Comparison of ENCODE assay signal across 1 cellular context in the genomic region with DNA sequence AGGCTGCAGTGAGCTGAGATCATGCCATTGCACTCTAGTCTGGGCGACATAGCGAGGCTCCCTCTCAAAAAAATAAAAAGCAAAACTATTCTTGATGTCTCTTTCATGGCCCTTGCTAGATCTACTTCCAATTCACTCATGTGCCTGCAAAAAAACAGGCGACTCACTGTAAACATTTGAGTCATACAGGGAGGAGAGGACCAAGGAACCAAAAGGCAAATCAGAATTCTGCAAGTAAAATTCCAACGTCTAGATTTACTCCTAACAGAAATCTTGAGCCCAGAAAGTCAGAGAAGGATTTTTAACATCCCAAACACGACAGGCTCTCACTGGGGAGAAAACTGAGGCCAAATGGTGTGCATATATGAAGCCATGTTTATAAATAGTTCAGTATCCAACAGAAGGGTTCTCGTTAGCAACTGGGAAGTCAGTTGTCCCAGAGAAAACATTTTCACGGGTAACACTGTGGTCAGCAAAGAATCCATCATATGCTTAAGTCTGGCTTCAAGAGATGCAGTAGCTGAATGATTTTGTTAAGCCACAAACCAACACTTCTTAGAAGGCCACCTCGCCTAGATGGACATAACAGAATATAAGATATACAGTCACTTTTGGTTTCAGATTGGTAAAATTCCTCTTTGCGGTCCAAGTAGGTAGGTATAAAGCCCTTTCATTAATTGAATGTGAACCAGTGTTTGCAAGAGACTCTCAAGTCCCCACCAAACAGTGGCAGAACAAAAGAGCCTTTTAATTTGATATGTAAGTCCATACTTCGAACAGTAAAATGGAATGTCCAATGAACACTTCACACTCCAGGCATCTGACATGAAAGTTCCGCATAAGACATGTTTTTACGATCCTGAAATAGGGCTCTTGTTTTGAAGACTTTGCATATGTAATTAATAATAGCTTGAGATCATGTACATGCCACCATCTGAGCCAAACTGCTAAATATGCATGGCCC.
TF ChIP-seq lines count a peak whose summit lies in the region.

No MANE protein-coding gene starts in this region.

TF ChIP-seq in SK-N-SH treated with all-trans-retinoic acid at 6 μM for 48 hours, 23 proteins besides CTCF, POLR2A, EP300 and RAD21 (continued from another document):
- TF ChIP-seq, protein P1, sequence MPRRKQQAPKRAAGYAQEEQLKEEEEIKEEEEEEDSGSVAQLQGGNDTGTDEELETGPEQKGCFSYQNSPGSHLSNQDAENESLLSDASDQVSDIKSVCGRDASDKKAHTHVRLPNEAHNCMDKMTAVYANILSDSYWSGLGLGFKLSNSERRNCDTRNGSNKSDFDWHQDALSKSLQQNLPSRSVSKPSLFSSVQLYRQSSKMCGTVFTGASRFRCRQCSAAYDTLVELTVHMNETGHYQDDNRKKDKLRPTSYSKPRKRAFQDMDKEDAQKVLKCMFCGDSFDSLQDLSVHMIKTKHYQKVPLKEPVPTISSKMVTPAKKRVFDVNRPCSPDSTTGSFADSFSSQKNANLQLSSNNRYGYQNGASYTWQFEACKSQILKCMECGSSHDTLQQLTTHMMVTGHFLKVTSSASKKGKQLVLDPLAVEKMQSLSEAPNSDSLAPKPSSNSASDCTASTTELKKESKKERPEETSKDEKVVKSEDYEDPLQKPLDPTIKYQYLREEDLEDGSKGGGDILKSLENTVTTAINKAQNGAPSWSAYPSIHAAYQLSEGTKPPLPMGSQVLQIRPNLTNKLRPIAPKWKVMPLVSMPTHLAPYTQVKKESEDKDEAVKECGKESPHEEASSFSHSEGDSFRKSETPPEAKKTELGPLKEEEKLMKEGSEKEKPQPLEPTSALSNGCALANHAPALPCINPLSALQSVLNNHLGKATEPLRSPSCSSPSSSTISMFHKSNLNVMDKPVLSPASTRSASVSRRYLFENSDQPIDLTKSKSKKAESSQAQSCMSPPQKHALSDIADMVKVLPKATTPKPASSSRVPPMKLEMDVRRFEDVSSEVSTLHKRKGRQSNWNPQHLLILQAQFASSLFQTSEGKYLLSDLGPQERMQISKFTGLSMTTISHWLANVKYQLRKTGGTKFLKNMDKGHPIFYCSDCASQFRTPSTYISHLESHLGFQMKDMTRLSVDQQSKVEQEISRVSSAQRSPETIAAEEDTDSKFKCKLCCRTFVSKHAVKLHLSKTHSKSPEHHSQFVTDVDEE (CRISPR knock-in tag; IDR thresholded peaks at IDR 0.05), result no peak
TF ChIP-seq in SK-N-SH treated with all-trans-retinoic acid at 6 μM for 48 hours: peak in this region for 0.
